20 cellular contexts compared by ENCODE assay signal in genomic region chr1:234840843-234841242, GRCh38.
DNase-seq lines count a peak whose midpoint lies in the region; ATAC-seq, FAIRE-seq and TF ChIP-seq lines count a peak whose summit lies in the region.
"Had no signal": no experiment of that assay in that cellular context is flagged by ENCODE, and none has a peak within 500 bp of the region (broad histone marks: within the 10 kb centered on the region; RNA-seq: fewer than 3 reads in every experiment).

No MANE protein-coding gene starts in this region.

- H4K20me1 ChIP-seq in astrocyte (ENCODE audit: insufficient read depth, low read length) = no peaks in the 10 kb centered on the region

- peaks cover 32% of the 10 kb centered on the region for H3K4me1 ChIP-seq in A549
- peaks cover 13% of the 10 kb centered on the region for H3K4me1 ChIP-seq in astrocyte (ENCODE audit: insufficient read depth, low read length)
- H3K4me1 ChIP-seq: uterus had no signal

- ATAC-seq in A549 = peak; percentile 39 to 70; a peak in 4 of 6 replicates
- ATAC-seq in GM19463 (IDR thresholded peaks at IDR 0.05; ENCODE audit: unreplicated experiment) = no peak
- ATAC-seq: activated CD4-positive, CD25-positive, alpha-beta regulatory T cell treated with anti-CD3 and anti-CD28 coated beads, Interleukin-2, amount 50 U/mL, for 24 hours had no signal

- TF ChIP-seq CTCF in A549 (IDR thresholded peaks at IDR 0.05) (no peak), astrocyte (IDR thresholded peaks at IDR 0.05; ENCODE audit: insufficient read depth, low read depth, low read length) (no peak)

- no peaks in the 10 kb centered on the region for H3K79me2 ChIP-seq in astrocyte (ENCODE audit: insufficient read depth, low read length)

- no peak for TF ChIP-seq POLR2A in A549 (IDR thresholded peaks at IDR 0.05; ENCODE audit: low read length)

- H3K4me2 ChIP-seq in A549 = no peak overlapping the region
- no peak overlapping the region for H3K4me2 ChIP-seq in astrocyte (ENCODE audit: low read length)

- 81% methylated on average over 2 of the region's 2 CpGs for WGBS in A549 (ENCODE audit: missing lambda C conversion rate)

- no peak for FAIRE-seq in A549 (lab: Jason Lieb, UNC)
- no peak for FAIRE-seq in astrocyte (lab: Jason Lieb, UNC)
- no peak for FAIRE-seq in frontal cortex (lab: Jason Lieb, UNC)

- 0 out of 3 replicates have a peak, but pooled peaks cover 3% of the 10 kb centered on the region for H3K9me3 ChIP-seq in A549
- H3K9me3 ChIP-seq in astrocyte (ENCODE audit: insufficient read depth, low read depth, low read length) = no peaks in the 10 kb centered on the region
- H3K9me3 ChIP-seq: ovary, spleen, stomach, uterus had no signal

- no peak for TF ChIP-seq EP300 in A549 (IDR thresholded peaks at IDR 0.05)

- H3K9ac ChIP-seq in astrocyte (ENCODE audit: low read length) = no peak overlapping the region

- DNase-seq in A549 (ENCODE audit: low read depth in 1 of 2, low spot score in 1 of 2) = peak in 1 of 2 experiments; percentile 20
- DNase-seq in CD1c-positive myeloid dendritic cell (ENCODE audit: extremely low spot score) = peak; percentile 66
- peak; percentile 63 for DNase-seq in NCI-H69 (lab: John Stamatoyannopoulos, UW)
- no peak for DNase-seq in astrocyte (ENCODE audit: low read depth)
- DNase-seq in middle frontal gyrus (ENCODE audit: extremely low spot score, low spot score) = no peak
- no peak for DNase-seq in stimulated activated CD4-positive, alpha-beta T cell treated with anti-CD3 and anti-CD28 coated beads, Interleukin-4, amount 100 ng/mL, for 24 hours
- no peak for DNase-seq in frontal cortex (ENCODE audit: low spot score in 2 of 2)
- DNase-seq: activated effector memory CD4-positive, alpha-beta T cell treated with Interleukin-2 at 50 U/mL for 16 hours; CD4-positive, alpha-beta T cell; H7; kidney glomerular epithelial cell; NCI-H1417 treated with DMSO at 0.1 percent for 48 hours; NCI-H226; ovary; spleen; stomach; uterus had no signal

- peaks cover 4% of the 10 kb centered on the region for H3K9me3 Mint-ChIP-seq in astrocyte (ENCODE audit: unreplicated experiment)

- H3K27ac Mint-ChIP-seq in astrocyte (ENCODE audit: unreplicated experiment) = peak overlapping the region; percentile 47
- H3K27ac Mint-ChIP-seq: CD4-positive, alpha-beta T cell had no signal

- peaks cover 45% of the 10 kb centered on the region for H3K4me1 Mint-ChIP-seq in astrocyte (ENCODE audit: low read depth, unreplicated experiment)

- TF ChIP-seq RAD21 in A549 (conservative IDR thresholded peaks at IDR 0.05 in 1 of 2, IDR thresholded peaks at IDR 0.05 in 1 of 2) = no peak

- H3K27ac ChIP-seq in A549 = peak overlapping the region; percentile 35 to 61; a peak in 5 of 6 replicates
- H3K27ac ChIP-seq in astrocyte (ENCODE audit: low read depth, low read length) = no peak overlapping the region
- H3K27ac ChIP-seq: ovary, uterus had no signal

- H3K27me3 ChIP-seq in astrocyte (ENCODE audit: insufficient read depth, low read length) = no peaks in the 10 kb centered on the region
- H3K27me3 ChIP-seq: ovary, spleen, stomach, uterus had no signal

- H3K27me3 Mint-ChIP-seq in astrocyte (ENCODE audit: low read depth, unreplicated experiment) = no peaks in the 10 kb centered on the region
- H3K27me3 Mint-ChIP-seq: CD4-positive, alpha-beta T cell had no signal

- CTCF ChIA-PET in A549 (lab: Yijun Ruan, JAX) = no interaction called here

- no peak overlapping the region for H3K4me3 ChIP-seq in A549
- H3K4me3 ChIP-seq in astrocyte (ENCODE audit: insufficient read depth, low read depth, low read length) = no peak overlapping the region
- H3K4me3 ChIP-seq: ovary, stomach, uterus had no signal

- no peaks in the 10 kb centered on the region for H3K36me3 ChIP-seq in astrocyte (ENCODE audit: insufficient read depth, low read length)
- H3K36me3 ChIP-seq: ovary, spleen, stomach, uterus had no signal

- H2AFZ ChIP-seq in astrocyte (ENCODE audit: low read depth, low read length) = no peak overlapping the region

- H3K36me3 Mint-ChIP-seq in astrocyte (ENCODE audit: low read depth, unreplicated experiment) = no peaks in the 10 kb centered on the region
- H3K36me3 Mint-ChIP-seq: mesothelial cell of epicardium had no signal

- no peak overlapping the region for H3K4me3 Mint-ChIP-seq in astrocyte (ENCODE audit: unreplicated experiment)
- H3K4me3 Mint-ChIP-seq: CD4-positive, alpha-beta T cell; mesothelial cell of epicardium had no signal

- POLR2A ChIA-PET in A549 (lab: Yijun Ruan, JAX) = no interaction called here

TF ChIP-seq in A549, 52 proteins besides CTCF, POLR2A, EP300 and RAD21:
- TF ChIP-seq KDM5A (IDR thresholded peaks at IDR 0.05) (no peak), TP53 (CRISPR knock-in tag; IDR thresholded peaks at IDR 0.05) (no peak), RCOR1 (IDR thresholded peaks at IDR 0.05; ENCODE audit: low read depth, low read length) (no peak), CHD4 (IDR thresholded peaks at IDR 0.05; ENCODE audit: borderline replicate concordance) (no peak), NFE2L2 (conservative IDR thresholded peaks at IDR 0.05; ENCODE audit: low read length) (no peak), HOXB13 (CRISPR knock-in tag; IDR thresholded peaks at IDR 0.05; ENCODE audit: low read depth) (no peak)

Comparison
In these comparisons a context has a peak if more than half of its experiments do, and no peak if none do; other contexts are left out.
1. DNase-seq: peak in CD1c-positive myeloid dendritic cell (single experiment) and NCI-H69 (single experiment); none in astrocyte (single experiment), middle frontal gyrus (single experiment), stimulated activated CD4-positive, alpha-beta T cell treated with anti-CD3 and anti-CD28 coated beads, Interleukin-4, amount 100 ng/mL, for 24 hours (single experiment) and frontal cortex (0 of 2).